In genomic region chr5:69000216-69000615, GRCh38 we compare ENCODE assay signal across 5 cellular contexts.
"Had no signal": no experiment of that assay in that cellular context is flagged by ENCODE, and none has a peak within 500 bp of the region (broad histone marks: within the 10 kb centered on the region; RNA-seq: fewer than 3 reads in every experiment).

No MANE protein-coding gene starts in this region.

- H3K27ac ChIP-seq: HL-60 had no signal

- ATAC-seq: HepG2, K562 had no signal

- H3K4me3 Mint-ChIP-seq: IgD-negative memory B cell had no signal

- H3K27ac Mint-ChIP-seq: IgD-negative memory B cell had no signal

- DNase-seq: KBM-7 had no signal

- H3K4me3 ChIP-seq: K562 had no signal
